ENCODE assay signal across 14 cellular contexts in the genomic region with DNA sequence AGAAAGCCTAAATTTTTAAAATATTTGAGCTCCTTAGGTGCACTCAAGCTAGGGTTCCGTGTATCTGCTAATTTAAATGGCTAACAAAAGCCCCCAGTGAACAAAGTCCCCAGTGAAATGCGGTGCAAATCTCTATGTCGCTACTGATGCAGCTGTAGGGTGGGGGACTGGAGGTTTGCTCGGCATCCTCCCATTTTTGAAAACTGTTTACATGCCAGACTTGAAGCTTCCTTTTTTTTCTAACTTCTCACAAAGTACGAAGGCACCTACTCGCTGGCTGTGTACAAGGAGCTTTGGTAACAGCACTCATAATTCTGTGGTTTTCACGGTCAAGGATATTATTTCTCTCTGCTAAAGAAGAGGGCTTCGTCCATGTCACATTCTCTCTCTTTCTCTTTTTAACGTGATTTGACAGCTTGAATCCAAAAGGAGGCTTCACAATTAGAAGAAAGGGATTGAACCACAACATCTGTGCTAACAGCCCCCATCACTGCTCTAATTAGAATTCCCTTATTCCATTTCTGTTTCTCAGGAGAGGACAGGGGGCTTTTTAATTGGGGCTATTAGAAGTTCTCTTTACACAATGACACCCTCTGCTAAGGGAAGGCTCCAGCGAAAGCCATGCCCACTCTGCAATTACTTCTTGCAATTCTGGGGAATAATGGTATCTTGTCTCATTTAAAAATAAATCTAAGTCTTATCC. TPM values are rescaled to one million over a fixed set of nuclear protein-coding genes. Genes with fewer than 3 reads are reported as not detected.
DNase-seq lines count a peak whose midpoint lies in the region; ATAC-seq and TF ChIP-seq lines count a peak whose summit lies in the region.
"Had no signal": no experiment of that assay in that cellular context is flagged by ENCODE, and none has a peak within 500 bp of the region (broad histone marks: within the 10 kb centered on the region; RNA-seq: fewer than 3 reads in every experiment).

No MANE protein-coding gene starts in this region.

- H3K9me3 Mint-ChIP-seq in CD4-positive, alpha-beta memory T cell: no peaks in the 10 kb centered on the region
- H3K9me3 Mint-ChIP-seq in GM23338: no peaks in the 10 kb centered on the region
- H3K9me3 Mint-ChIP-seq in activated T-helper 2 cell treated with anti-CD3 and anti-CD28 coated beads, Interferon-gamma antibody, Interleukin-2, Interleukin-4, amounts not matched to agents 10 μg/mL and 5 μg/mL and 100 μg/mL, durations not matched to agents 14 hours and 24 hours and 36 hours: no peaks in the 10 kb centered on the region
- H3K9me3 Mint-ChIP-seq in naive B cell: peaks cover 0 to 5% (median 0%) of the 10 kb centered on the region in 7 donors
- H3K9me3 Mint-ChIP-seq: activated naive CD4-positive, alpha-beta T cell treated with anti-CD3 and anti-CD28 coated beads, Interleukin-2, amount 50 U/mL, for 24 hours had no signal

- no peaks in the 10 kb centered on the region for H3K27me3 Mint-ChIP-seq in CD4-positive, alpha-beta memory T cell
- H3K27me3 Mint-ChIP-seq in GM23338 (ENCODE audit: insufficient read depth, low read depth, poor library complexity): peaks cover 10% of the 10 kb centered on the region
- no peaks in the 10 kb centered on the region for H3K27me3 Mint-ChIP-seq in activated T-helper 2 cell treated with anti-CD3 and anti-CD28 coated beads, Interferon-gamma antibody, Interleukin-2, Interleukin-4, amounts not matched to agents 10 μg/mL and 5 μg/mL and 100 μg/mL, durations not matched to agents 14 hours and 24 hours and 36 hours (ENCODE audit: low read depth)
- H3K27me3 Mint-ChIP-seq in naive B cell: no peaks in the 10 kb centered on the region
- H3K27me3 Mint-ChIP-seq: activated naive CD4-positive, alpha-beta T cell treated with anti-CD3 and anti-CD28 coated beads, Interleukin-2, amount 50 U/mL, for 24 hours had no signal

- H3F3A ChIP-seq in GM23338 (replicated peaks; ENCODE audit: low read depth): no peaks in the 10 kb centered on the region

- peaks cover 44 to 49% (median 46%) of the 10 kb centered on the region in 4 donors for H3K4me1 Mint-ChIP-seq in CD4-positive, alpha-beta memory T cell
- H3K4me1 Mint-ChIP-seq in GM23338 (peaks cover 14% of the 10 kb centered on the region), naive B cell (peaks cover 39 to 58% (median 53%) of the 10 kb centered on the region in 3 donors)
- peaks cover 73% of the 10 kb centered on the region for H3K4me1 Mint-ChIP-seq in activated T-helper 2 cell treated with anti-CD3 and anti-CD28 coated beads, Interferon-gamma antibody, Interleukin-2, Interleukin-4, amounts not matched to agents 10 μg/mL and 5 μg/mL and 100 μg/mL, durations not matched to agents 14 hours and 24 hours and 36 hours (ENCODE audit: low read depth)

- peak overlapping the region; percentile 18 for H3K27ac ChIP-seq in CD4-positive, alpha-beta memory T cell (ENCODE audit: low read depth, low read length)
- H3K27ac ChIP-seq in GM23338 (ENCODE audit: low read depth) (no peak overlapping the region), breast epithelium (no peak overlapping the region)
- H3K27ac ChIP-seq: gastrocnemius medialis had no signal

- H3K4me3 ChIP-seq in CD4-positive, alpha-beta memory T cell (ENCODE audit: low read length in 2 of 2): no peak overlapping the region
- H3K4me3 ChIP-seq in GM23338 (no peak overlapping the region), breast epithelium (no peak overlapping the region)
- H3K4me3 ChIP-seq: gastrocnemius medialis had no signal

- H4K20me1 ChIP-seq in GM23338 (replicated peaks; ENCODE audit: insufficient read depth): no peaks in the 10 kb centered on the region

- TF ChIP-seq POLR2A in breast epithelium (IDR thresholded peaks at IDR 0.05): no peak

- peak overlapping the region; percentile 54 to 99 (median 91) for H3K27ac Mint-ChIP-seq in CD4-positive, alpha-beta memory T cell
- H3K27ac Mint-ChIP-seq in GM23338 (no peak overlapping the region), naive B cell (peak overlapping the region; percentile 87 to 97 (median 94))
- H3K27ac Mint-ChIP-seq in activated T-helper 2 cell treated with anti-CD3 and anti-CD28 coated beads, Interferon-gamma antibody, Interleukin-2, Interleukin-4, amounts not matched to agents 10 μg/mL and 5 μg/mL and 100 μg/mL, durations not matched to agents 14 hours and 24 hours and 36 hours: peak overlapping the region; percentile 75
- H3K27ac Mint-ChIP-seq: activated naive CD4-positive, alpha-beta T cell treated with anti-CD3 and anti-CD28 coated beads, Interleukin-2, amount 50 U/mL, for 24 hours had no signal

- POLR2A ChIA-PET in CD4-positive, alpha-beta memory T cell (lab: Charles Lee; ENCODE audit: partially characterized antibody): interaction anchor here (0.7 to 3.4 kb wide), 5 partner anchors 8 to 59 kb away, joined by 3 to 21 read pairs (median 3); no protein-coding TSS in a partner anchor

- no peaks in the 10 kb centered on the region for H3K9me2 ChIP-seq in GM23338 (ENCODE audit: insufficient read depth)

- intact Hi-C loops in CD4-positive, alpha-beta memory T cell (cut with micrococcal nuclease): loop anchor here (2.0 to 5.0 kb wide), 2 partner anchors 47 to 59 kb away; partner anchors contain the start of gene TMEM156
- intact Hi-C loops in activated T-helper 2 cell treated with anti-CD3 and anti-CD28 coated beads, Interferon-gamma antibody, Interleukin-2, Interleukin-4, amounts not matched to agents 10 μg/mL and 5 μg/mL and 100 μg/mL, durations not matched to agents 14 hours and 24 hours and 36 hours (cut with micrococcal nuclease): loop anchor here (2.0 kb wide), 1 partner anchor 59 kb away; no protein-coding TSS in a partner anchor
- intact Hi-C loops in breast epithelium (cut with DNase I; ENCODE audit: low total_unique reads): no loop called here

- peaks cover 41 to 57% of the 10 kb centered on the region in 2 donors for H3K36me3 Mint-ChIP-seq in CD4-positive, alpha-beta memory T cell
- H3K36me3 Mint-ChIP-seq in GM23338 (ENCODE audit: low read depth) (no peaks in the 10 kb centered on the region), naive B cell (peaks cover 26 to 43% of the 10 kb centered on the region in 2 donors)
- H3K36me3 Mint-ChIP-seq in activated T-helper 2 cell treated with anti-CD3 and anti-CD28 coated beads, Interferon-gamma antibody, Interleukin-2, Interleukin-4, amounts not matched to agents 10 μg/mL and 5 μg/mL and 100 μg/mL, durations not matched to agents 14 hours and 24 hours and 36 hours (ENCODE audit: low read depth): peaks cover 68% of the 10 kb centered on the region

- CTCF ChIA-PET in CD4-positive, alpha-beta memory T cell (lab: Charles Lee; ENCODE audit: partially characterized antibody): interaction anchor here (0.6 to 2.7 kb wide), 11 partner anchors 8 to 125 kb away, joined by 3 to 14 read pairs (median 3); no protein-coding TSS in a partner anchor

- H3K4me1 ChIP-seq in CD4-positive, alpha-beta memory T cell (ENCODE audit: insufficient read depth, low read length): peaks cover 36% of the 10 kb centered on the region
- no peaks in the 10 kb centered on the region; the same call in 1 of the 2 replicates for H3K4me1 ChIP-seq in GM23338 (ENCODE audit: insufficient read depth)
- no peaks in the 10 kb centered on the region for H3K4me1 ChIP-seq in breast epithelium
- H3K4me1 ChIP-seq: gastrocnemius medialis had no signal

- TF ChIP-seq CTCF in GM23338 (conservative IDR thresholded peaks at IDR 0.05; ENCODE audit: low read depth in 2 of 2) (no peak), breast epithelium (IDR thresholded peaks at IDR 0.05) (no peak)

- DNase-seq in CD4-positive, alpha-beta memory T cell: peak in 4 of 5 donors; percentile 4 to 36 (median 19)
- DNase-seq in GM23338 (ENCODE audit: low spot score) (no peak), naive B cell (peak; percentile 32), LoVo (ENCODE audit: low spot score) (no peak), breast epithelium (ENCODE audit: low spot score in 2 of 2) (no peak)
- DNase-seq in activated T-helper 2 cell treated with anti-CD3 and anti-CD28 coated beads, Interferon-gamma antibody, Interleukin-2, Interleukin-4, amounts not matched to agents 10 μg/mL and 5 μg/mL and 100 μg/mL, durations not matched to agents 14 hours and 24 hours and 36 hours (ENCODE audit: low spot score): no peak
- no peak for DNase-seq in stimulated activated CD4-positive, alpha-beta T cell treated with anti-CD3 and anti-CD28 coated beads, Interleukin-4, amount 100 ng/mL, for 1 hour
- DNase-seq: cortex of kidney; gastrocnemius medialis; Right ventricle myocardium superior; stimulated activated naive CD4-positive, alpha-beta T cell treated with Interleukin-2 at 50 U/mL for 16 hours had no signal

- no peak overlapping the region for H3K4me2 ChIP-seq in GM23338

- no peaks in the 10 kb centered on the region for H3K27me3 ChIP-seq in CD4-positive, alpha-beta memory T cell (ENCODE audit: insufficient read depth, low read length)
- no peaks in the 10 kb centered on the region for H3K27me3 ChIP-seq in GM23338 (ENCODE audit: insufficient read depth)
- H3K27me3 ChIP-seq in breast epithelium: no peaks in the 10 kb centered on the region
- H3K27me3 ChIP-seq: gastrocnemius medialis had no signal

- H3K79me2 ChIP-seq in GM23338 (replicated peaks; ENCODE audit: insufficient read depth): no peaks in the 10 kb centered on the region

- peaks cover 6% of the 10 kb centered on the region for H3K36me3 ChIP-seq in CD4-positive, alpha-beta memory T cell (ENCODE audit: insufficient read depth, low read length)
- H3K36me3 ChIP-seq in GM23338 (ENCODE audit: insufficient read depth): no peaks in the 10 kb centered on the region
- no peaks in the 10 kb centered on the region for H3K36me3 ChIP-seq in breast epithelium
- H3K36me3 ChIP-seq: gastrocnemius medialis had no signal

- 0 out of 2 replicates have a peak overlapping the region, but pooled peaks have one; percentile 35 for H2AFZ ChIP-seq in GM23338

- H3K9me3 ChIP-seq in CD4-positive, alpha-beta memory T cell (ENCODE audit: control insufficient read depth in 1 of 2, low read length in 2 of 2): no peaks in the 10 kb centered on the region
- no peaks in the 10 kb centered on the region for H3K9me3 ChIP-seq in breast epithelium
- H3K9me3 ChIP-seq: gastrocnemius medialis had no signal

- peak overlapping the region; percentile 45 to 85 (median 80) for H3K4me3 Mint-ChIP-seq in CD4-positive, alpha-beta memory T cell
- no peak overlapping the region for H3K4me3 Mint-ChIP-seq in GM23338
- peak overlapping the region; percentile 62 for H3K4me3 Mint-ChIP-seq in activated T-helper 2 cell treated with anti-CD3 and anti-CD28 coated beads, Interferon-gamma antibody, Interleukin-2, Interleukin-4, amounts not matched to agents 10 μg/mL and 5 μg/mL and 100 μg/mL, durations not matched to agents 14 hours and 24 hours and 36 hours (ENCODE audit: low read depth)
- peak overlapping the region; percentile 36 to 86 (median 66) for H3K4me3 Mint-ChIP-seq in naive B cell
- H3K4me3 Mint-ChIP-seq: activated naive CD4-positive, alpha-beta T cell treated with anti-CD3 and anti-CD28 coated beads, Interleukin-2, amount 50 U/mL, for 24 hours had no signal

- ATAC-seq in GM23338: no peak
- peak; percentile 87 for ATAC-seq in naive B cell (ENCODE audit: low read depth in 2 of 2)
- no peak for ATAC-seq in HG03175 (IDR thresholded peaks at IDR 0.05; ENCODE audit: unreplicated experiment)
- ATAC-seq: gastrocnemius medialis had no signal

RNA-seq across cellular contexts. Expression of gene TMEM156, which starts 46.7 kb away (rescaled TPM):
- 10 to 100 TPM; 16.8 to 19.3 TPM for total RNA-seq in CD4-positive, alpha-beta memory T cell
- 10 to 100 TPM; 46.2 to 53.1 TPM for polyA plus RNA-seq in CD4-positive, alpha-beta memory T cell
- total RNA-seq in GM23338 (2014; rRNA removed; shearing (Covaris generic)): not detected in 2 replicates
- polyA plus RNA-seq in GM23338 (2016; fragmentation: Nextera tagmentation; extraction: Ambion mirVana) (not detected in 2 replicates), naive B cell (ENCODE audit: low read depth in 6 of 6) (100 to 1,000 TPM in 5 of 6 donors, 10 to 100 TPM in 1; 78.4 to 212 (median 144) TPM)
- total RNA-seq in activated T-helper 2 cell treated with anti-CD3 and anti-CD28 coated beads, Interferon-gamma antibody, Interleukin-2, Interleukin-4, amounts not matched to agents 10 μg/mL and 5 μg/mL and 100 μg/mL, durations not matched to agents 14 hours and 24 hours and 36 hours: 17.6 and 17.8 TPM in 2 replicates
- total RNA-seq in breast epithelium: 1 to 10 TPM in 2 of 3 donors, under 1 TPM in 1; 0.32 to 7.5 (median 1.0) TPM
- total RNA-seq: gastrocnemius medialis, osteocyte, Right ventricle myocardium superior had no signal

Comparison
In these comparisons a context has a peak if more than half of its experiments do, and no peak if none do; other contexts are left out.
1. DNase-seq: peak in CD4-positive, alpha-beta memory T cell (4 of 5) and naive B cell (single experiment); none in GM23338 (single experiment), activated T-helper 2 cell treated with anti-CD3 and anti-CD28 coated beads, Interferon-gamma antibody, Interleukin-2, Interleukin-4, amounts not matched to agents 10 μg/mL and 5 μg/mL and 100 μg/mL, durations not matched to agents 14 hours and 24 hours and 36 hours (single experiment), stimulated activated CD4-positive, alpha-beta T cell treated with anti-CD3 and anti-CD28 coated beads, Interleukin-4, amount 100 ng/mL, for 1 hour (single experiment), LoVo (single experiment) and breast epithelium (0 of 2).
2. ATAC-seq: peak in naive B cell (2 of 2); none in GM23338 (single experiment) and HG03175 (single experiment).